In the genomic region with DNA sequence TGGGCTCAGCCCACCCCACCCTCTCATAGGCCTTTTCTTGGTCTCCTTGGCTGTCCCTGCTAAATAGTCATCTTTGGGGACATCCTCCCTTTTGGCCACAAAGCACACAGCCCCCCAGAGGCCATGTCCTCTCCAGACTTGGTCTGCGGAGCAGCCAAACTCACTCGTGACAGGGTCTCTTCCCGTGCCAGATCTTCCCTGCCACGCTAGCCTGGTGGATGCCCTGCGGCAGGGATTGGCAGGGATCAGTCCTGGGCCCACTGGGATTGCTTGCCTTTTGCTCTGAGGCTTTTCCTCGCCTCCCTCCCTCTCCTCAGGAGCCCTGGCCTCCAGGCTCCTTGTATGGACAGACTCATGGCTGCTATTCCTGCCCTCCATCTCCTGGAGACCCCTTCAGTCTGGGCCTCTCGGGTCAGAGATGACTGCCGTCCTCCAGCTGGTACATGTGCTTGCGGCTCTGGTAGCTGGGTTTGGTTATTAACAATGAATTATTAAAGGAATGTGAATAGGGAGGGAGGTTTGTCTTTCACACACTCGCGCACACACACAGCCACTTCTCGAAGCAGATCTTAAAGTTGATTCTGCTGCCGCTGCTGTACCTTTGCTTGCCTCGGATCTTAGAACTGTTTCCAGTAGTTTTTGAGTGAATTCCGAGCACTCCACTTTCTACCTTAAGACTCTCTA, we compare ENCODE assay signal across 13 cellular contexts. TPM values are rescaled to one million over a fixed set of nuclear protein-coding genes. Genes with fewer than 3 reads are reported as not detected.
A peak's percentile ranks its signal among the peaks of the same experiment; 100 is the strongest.
DNase-seq lines count a peak whose midpoint lies in the region; TF ChIP-seq lines count a peak whose summit lies in the region.
"Had no signal": no experiment of that assay in that cellular context is flagged by ENCODE, and none has a peak within 500 bp of the region (broad histone marks: within the 10 kb centered on the region; RNA-seq: fewer than 3 reads in every experiment).

No MANE protein-coding gene starts in this region.

- H3K27ac ChIP-seq in fibroblast of lung (ENCODE audit: insufficient read depth, low read length), result peak overlapping the region; percentile 52
- H3K27ac ChIP-seq in prostate gland, result peak overlapping the region; percentile 96 to 97
- H3K27ac ChIP-seq in transverse colon, result peak overlapping the region; percentile 20 to 87 (median 70)
- H3K27ac ChIP-seq in hepatocyte, result no peak overlapping the region
- H3K27ac ChIP-seq: brain microvascular endothelial cell had no signal

- intact Hi-C loops in prostate gland (cut with DNase I), result no loop called here
- intact Hi-C loops in transverse colon (cut with DNase I; ENCODE audit: low total_unique reads), result no loop called here

- peaks cover 89% of the 10 kb centered on the region for H3K4me1 ChIP-seq in adipocyte (ENCODE audit: control insufficient read depth, insufficient read depth, low read length)
- H3K4me1 ChIP-seq in fibroblast of lung (ENCODE audit: control insufficient read depth, extremely low read depth, insufficient read depth, low read length), result peaks cover 49% of the 10 kb centered on the region
- H3K4me1 ChIP-seq in prostate gland (replicated peaks), result peaks cover 69% of the 10 kb centered on the region
- H3K4me1 ChIP-seq in transverse colon, result peaks cover 33 to 79% (median 48%) of the 10 kb centered on the region in 4 donors
- peaks cover 29% of the 10 kb centered on the region for H3K4me1 ChIP-seq in hepatocyte (ENCODE audit: insufficient read depth)

- H3K27me3 ChIP-seq in adipocyte (replicated peaks; ENCODE audit: control insufficient read depth, insufficient read depth, low read length) (no peaks in the 10 kb centered on the region), fibroblast of lung (ENCODE audit: control insufficient read depth, insufficient read depth, low read length) (no peaks in the 10 kb centered on the region), prostate gland (replicated peaks; ENCODE audit: insufficient read depth) (no peaks in the 10 kb centered on the region), transverse colon (no peaks in the 10 kb centered on the region), hepatocyte (peaks cover 16% of the 10 kb centered on the region)
- H3K27me3 ChIP-seq: brain microvascular endothelial cell had no signal

- no peak for TF ChIP-seq EP300 in transverse colon (IDR thresholded peaks at IDR 0.05; ENCODE audit: low read depth)

- TF ChIP-seq CTCF in fibroblast of lung (conservative IDR thresholded peaks at IDR 0.05 in 1 of 2, IDR thresholded peaks at IDR 0.05 in 1 of 2; ENCODE audit: low read depth in 1 of 2, low read length in 2 of 2) (no peak), prostate gland (IDR thresholded peaks at IDR 0.05) (no peak), transverse colon (IDR thresholded peaks at IDR 0.05) (no peak), hepatocyte (IDR thresholded peaks at IDR 0.05; ENCODE audit: poor library complexity) (no peak)

- DNase-seq in adipocyte (ENCODE audit: low read depth) (no peak), fibroblast of lung (ENCODE audit: low read depth in 2 of 2) (no peak), prostate gland (ENCODE audit: low spot score) (no peak), transverse colon (no peak), cerebellum (ENCODE audit: low spot score) (no peak), cerebellar nuclear complex (lab: John Stamatoyannopoulos, UW) (no peak), hepatocyte (ENCODE audit: low spot score) (no peak)
- DNase-seq: activated B cell treated with CpG ODN at 0.5 μM for 24 hours, activated gamma-delta T cell treated with Interleukin-2 at 50 U/mL for 16 hours, brain microvascular endothelial cell, MM.1S, NCI-H2029 treated with DMSO at 0.1 percent for 48 hours, NCI-H526 treated with DMSO at 0.1 percent for 48 hours had no signal

- H3K4me2 ChIP-seq in fibroblast of lung (ENCODE audit: extremely low read depth, insufficient read depth, low read length), result peak overlapping the region; percentile 59
- H3K4me2 ChIP-seq in hepatocyte, result no peak overlapping the region

- H3K36me3 ChIP-seq in adipocyte (ENCODE audit: control insufficient read depth, insufficient read depth, low read length, severe bottlenecking) (peaks cover 3% of the 10 kb centered on the region), fibroblast of lung (ENCODE audit: control insufficient read depth, insufficient read depth, low read length) (peaks cover 13% of the 10 kb centered on the region), prostate gland (no peaks in the 10 kb centered on the region), transverse colon (no peaks in the 10 kb centered on the region), hepatocyte (replicated peaks; ENCODE audit: insufficient read depth, low read depth) (no peaks in the 10 kb centered on the region)
- H3K36me3 ChIP-seq: brain microvascular endothelial cell had no signal

- H4K20me1 ChIP-seq in fibroblast of lung (ENCODE audit: control insufficient read depth, extremely low read depth, insufficient read depth, low read length) (no peaks in the 10 kb centered on the region), hepatocyte (ENCODE audit: insufficient read depth, poor library complexity, severe bottlenecking) (peaks cover 6% of the 10 kb centered on the region)

- 24% methylated on average over 15 of the region's 15 CpGs for WGBS in prostate gland
- 70 to 71% methylated on average over 9 to 15 of the region's 15 CpGs for WGBS in transverse colon (ENCODE audit: low coverage in 1 of 2), 2 donors
- 84% methylated on average over 15 of the region's 15 CpGs for WGBS in hepatocyte (ENCODE audit: low lambda C conversion rate, missing lambda C conversion rate)

- TF ChIP-seq POLR2A in prostate gland (IDR thresholded peaks at IDR 0.05) (no peak), transverse colon (IDR thresholded peaks at IDR 0.05) (no peak)

- in situ Hi-C loops in transverse colon (cut with MboI; ENCODE audit: low pct_ligation_motif_present in 1 of 4, low pct_unique_long_range_greater_than_20kb in 1 of 4, low sequenced_read_pairs in 3 of 4), result no loop called here

- H2AFZ ChIP-seq in fibroblast of lung (ENCODE audit: low read length), result no peak overlapping the region
- no peak overlapping the region for H2AFZ ChIP-seq in hepatocyte

- H3K79me2 ChIP-seq in fibroblast of lung (ENCODE audit: control insufficient read depth, insufficient read depth, low read length) (peaks cover 90% of the 10 kb centered on the region), hepatocyte (peaks cover 3% of the 10 kb centered on the region)

- H3K9me3 ChIP-seq in adipocyte (ENCODE audit: control insufficient read depth, low read length) (no peaks in the 10 kb centered on the region), fibroblast of lung (ENCODE audit: control insufficient read depth, insufficient read depth, low read depth, low read length) (no peaks in the 10 kb centered on the region), prostate gland (no peaks in the 10 kb centered on the region), transverse colon (no peaks in the 10 kb centered on the region), hepatocyte (ENCODE audit: low read depth) (no peaks in the 10 kb centered on the region)

- H3K4me3 ChIP-seq in adipocyte (ENCODE audit: low read length), result peak overlapping the region; percentile 38
- H3K4me3 ChIP-seq in fibroblast of lung (replicated peaks in 1 of 4; ENCODE audit: control extremely low read depth in 1 of 4, insufficient read depth in 1 of 4, low read depth in 3 of 4, low read length in 4 of 4), result peak overlapping the region in 1 of 4 experiments; percentile 15
- no peak overlapping the region for H3K4me3 ChIP-seq in prostate gland
- no peak overlapping the region for H3K4me3 ChIP-seq in transverse colon
- H3K4me3 ChIP-seq in hepatocyte, result no peak overlapping the region

- no peaks in the 10 kb centered on the region for H3K9me2 ChIP-seq in hepatocyte (replicated peaks; ENCODE audit: insufficient read depth)

- peak overlapping the region; percentile 69 for H3K9ac ChIP-seq in adipocyte (ENCODE audit: low read length)
- no peak overlapping the region for H3K9ac ChIP-seq in fibroblast of lung (ENCODE audit: insufficient read depth, low read length)

RNA-seq across cellular contexts. Expression of a gene that starts 45.1 kb away (rescaled TPM):
- total RNA-seq in fibroblast of lung, result 55.2 and 74.8 TPM in 2 replicates
- polyA plus RNA-seq in fibroblast of lung, result 35.7 and 75.9 TPM in 2 replicates
- polyA plus RNA-seq in fibroblast of lung (2012), result 139 and 196 TPM in 2 replicates
- polyA minus RNA-seq in fibroblast of lung (ENCODE audit: low replicate concordance), result 272 and 385 TPM in 2 replicates
- total RNA-seq in prostate gland, result 100 to 1,000 TPM; 185 to 286 TPM
- 10 to 100 TPM; 25.4 to 53.1 (median 29.3) TPM for total RNA-seq in transverse colon
- 62.8 TPM for total RNA-seq in cerebellum
- 3.8 and 12.8 TPM in 2 replicates for total RNA-seq in hepatocyte
- polyA plus RNA-seq in hepatocyte, result 6.3 and 10.2 TPM in 2 replicates
